In the genomic region with DNA sequence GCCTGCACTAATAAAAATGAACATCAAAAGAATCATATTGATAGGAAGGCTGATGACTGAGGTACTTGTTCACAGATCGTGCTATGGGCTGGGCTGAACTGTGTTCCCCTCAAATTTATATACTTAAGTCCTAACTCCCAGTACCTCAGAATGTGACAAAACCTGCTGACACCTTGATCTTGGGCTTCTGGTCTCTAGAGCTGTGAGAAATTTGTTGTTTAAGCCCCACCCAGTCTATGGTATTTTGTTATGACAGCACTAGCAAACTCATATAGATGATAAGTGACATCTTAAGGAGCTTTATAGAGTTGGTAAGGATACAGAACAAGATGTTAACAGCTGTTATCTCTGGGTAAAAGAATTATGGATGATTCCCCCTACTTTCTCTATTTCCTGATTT, we compare ENCODE assay signal across 20 cellular contexts. TPM values are rescaled to one million over a fixed set of nuclear protein-coding genes. Genes with fewer than 3 reads are reported as not detected.
DNase-seq lines count a peak whose midpoint lies in the region; ATAC-seq, FAIRE-seq and TF ChIP-seq lines count a peak whose summit lies in the region.
"Had no signal": no experiment of that assay in that cellular context is flagged by ENCODE, and none has a peak within 500 bp of the region (broad histone marks: within the 10 kb centered on the region; RNA-seq: fewer than 3 reads in every experiment).

No MANE protein-coding gene starts in this region.

- 62% methylated on average over 1 of the region's 1 CpG for WGBS in right cardiac atrium
- 96% methylated on average over 1 of the region's 1 CpG for WGBS in HepG2 (ENCODE audit: low lambda C conversion rate)

- no peak for TF ChIP-seq RAD21 in HepG2 (CRISPR knock-in tag; IDR thresholded peaks at IDR 0.05)

- H3K4me3 Mint-ChIP-seq in naive thymus-derived CD4-positive, alpha-beta T cell = no peak overlapping the region
- H3K4me3 Mint-ChIP-seq: activated T-helper 17 cell treated with anti-CD3 and anti-CD28 coated beads, Interleukin-2, amount 50 U/mL, for 72 hours; memory B cell; neural progenitor cell; T-helper 1 cell treated with Interleukin-12 subunit alpha and Interleukin-12 subunit beta and Interleukin-4 antibody, amounts not matched to agents 30 μg/mL and 1 μg/mL, for 36 hours had no signal

- H3K9me3 Mint-ChIP-seq in naive thymus-derived CD4-positive, alpha-beta T cell = no peaks in the 10 kb centered on the region
- H3K9me3 Mint-ChIP-seq: activated T-helper 17 cell treated with anti-CD3 and anti-CD28 coated beads, Interleukin-2, amount 50 U/mL, for 72 hours; memory B cell; neural progenitor cell; T-helper 1 cell treated with Interleukin-12 subunit alpha and Interleukin-12 subunit beta and Interleukin-4 antibody, amounts not matched to agents 30 μg/mL and 1 μg/mL, for 36 hours had no signal

- H3K27me3 Mint-ChIP-seq in naive thymus-derived CD4-positive, alpha-beta T cell = no peaks in the 10 kb centered on the region
- H3K27me3 Mint-ChIP-seq: activated T-helper 17 cell treated with anti-CD3 and anti-CD28 coated beads, Interleukin-2, amount 50 U/mL, for 72 hours; memory B cell had no signal

- H3K27ac ChIP-seq in left ventricle myocardium inferior (replicated peaks) (peak overlapping the region; percentile 71), right cardiac atrium (ENCODE audit: low read length) (no peak overlapping the region), epithelial cell of prostate (peak overlapping the region; percentile 44), upper lobe of right lung (no peak overlapping the region), HepG2 (ENCODE audit: extremely low read length, insufficient read depth, low read length) (no peak overlapping the region)
- H3K27ac ChIP-seq in naive thymus-derived CD4-positive, alpha-beta T cell (ENCODE audit: low read depth, low read length) = no peak overlapping the region
- H3K27ac ChIP-seq: body of pancreas, coronary artery, neural progenitor cell, thoracic aorta, WERI-Rb-1 had no signal

- no peak overlapping the region for H2AFZ ChIP-seq in HepG2 (ENCODE audit: low read length)
- H2AFZ ChIP-seq: neural progenitor cell had no signal

- no TSS peak for BruUV-seq in HepG2 (replicated peaks; lab: Mats Ljungman, UMichigan)

- intact Hi-C loops in left ventricle myocardium inferior (cut with micrococcal nuclease) = no loop called here
- intact Hi-C loops in right cardiac atrium (cut with DNase I) = no loop called here
- intact Hi-C loops in naive thymus-derived CD4-positive, alpha-beta T cell (cut with micrococcal nuclease) = no loop called here
- intact Hi-C loops in upper lobe of right lung (cut with DNase I) = loop anchor here (5.0 kb wide), 1 partner anchor 483 kb away; no protein-coding TSS in a partner anchor
- intact Hi-C loops in HepG2 (cut with micrococcal nuclease; ENCODE audit: unreplicated experiment) = no loop called here

- H3K9ac ChIP-seq in HepG2 (ENCODE audit: insufficient read depth, low read depth, low read length) = no peak overlapping the region
- H3K9ac ChIP-seq: neural progenitor cell had no signal

- H3K4me1 ChIP-seq in left ventricle myocardium inferior (peaks cover 88% of the 10 kb centered on the region), right cardiac atrium (ENCODE audit: control insufficient read depth, insufficient read depth, low read length) (peaks cover 11% of the 10 kb centered on the region), upper lobe of right lung (peaks cover 34% of the 10 kb centered on the region), HepG2 (ENCODE audit: insufficient read depth, low read length) (peaks cover 22% of the 10 kb centered on the region)
- H3K4me1 ChIP-seq in naive thymus-derived CD4-positive, alpha-beta T cell (ENCODE audit: control insufficient read depth in 2 of 2, insufficient read depth in 2 of 2, low read length in 2 of 2) = peaks cover 11 to 17% of the 10 kb centered on the region in 2 donors
- H3K4me1 ChIP-seq: neural progenitor cell had no signal

- no peak overlapping the region for H3K4me2 ChIP-seq in HepG2 (ENCODE audit: low read depth, low read length)
- H3K4me2 ChIP-seq: neural progenitor cell had no signal

- DNase-seq in left ventricle myocardium inferior = no peak
- no peak for DNase-seq in right cardiac atrium
- DNase-seq in epithelial cell of prostate (ENCODE audit: low read depth, low spot score) = no peak
- DNase-seq in naive thymus-derived CD4-positive, alpha-beta T cell = no peak
- DNase-seq in upper lobe of right lung = no peak
- no peak for DNase-seq in HepG2 (ENCODE audit: low spot score)
- DNase-seq: body of pancreas, foreskin melanocyte, NCI-H1436 treated with DMSO at 0.1 percent for 48 hours, NCI-H2227 treated with DMSO at 0.1 percent for 48 hours, NCI-H774, WERI-Rb-1 had no signal

- no peak for FAIRE-seq in HepG2 (lab: Jason Lieb, UNC)

- TF ChIP-seq POLR2A in HepG2 (IDR thresholded peaks at IDR 0.05; ENCODE audit: insufficient read depth in 1 of 2, low read depth in 2 of 2, low read length in 2 of 2) = no peak

- no peak for TF ChIP-seq CTCF in left ventricle myocardium inferior (IDR thresholded peaks at IDR 0.05; ENCODE audit: borderline replicate concordance)
- TF ChIP-seq CTCF in upper lobe of right lung (IDR thresholded peaks at IDR 0.05) = no peak
- TF ChIP-seq CTCF in HepG2 (CRISPR knock-in tag; IDR thresholded peaks at IDR 0.05) = no peak

- peaks cover 81% of the 10 kb centered on the region for H3K79me2 ChIP-seq in HepG2 (ENCODE audit: insufficient read depth, low read length)

- H3K36me3 ChIP-seq in left ventricle myocardium inferior (peaks cover 23% of the 10 kb centered on the region), upper lobe of right lung (peaks cover 26% of the 10 kb centered on the region), HepG2 (replicated peaks in 1 of 2; ENCODE audit: control insufficient read depth in 1 of 2, insufficient read depth in 2 of 2, low read length in 2 of 2) (peaks cover 32 to 59% of the 10 kb centered on the region in 2 experiments)
- peaks cover 0 to 31% (median 3%) of the 10 kb centered on the region in 3 experiments for H3K36me3 ChIP-seq in naive thymus-derived CD4-positive, alpha-beta T cell (ENCODE audit: control insufficient read depth in 2 of 3, insufficient read depth in 3 of 3, low read length in 3 of 3)

- peaks cover 52% of the 10 kb centered on the region for H4K20me1 ChIP-seq in HepG2 (ENCODE audit: insufficient read depth, low read length)

- POLR2A ChIA-PET in naive thymus-derived CD4-positive, alpha-beta T cell (lab: Charles Lee) = interaction anchor here (1.0 to 1.3 kb wide), 3 partner anchors 11 to 16 kb away, joined by 3 to 4 read pairs (median 3); no protein-coding TSS in a partner anchor
- POLR2A ChIA-PET in HepG2 (lab: Yijun Ruan, JAX) = interaction anchor here (0.9 to 2.7 kb wide), 3 partner anchors 13 to 16 kb away, joined by 3 to 8 read pairs (median 3); no protein-coding TSS in a partner anchor

- ATAC-seq in right cardiac atrium = no peak
- no peak for ATAC-seq in naive thymus-derived CD4-positive, alpha-beta T cell
- peak; percentile 44 for ATAC-seq in upper lobe of right lung
- ATAC-seq in SK-N-SH treated with all-trans-retinoic acid at 6 μM for 48 hours = no peak
- no peak for ATAC-seq in HG03354 (IDR thresholded peaks at IDR 0.05; ENCODE audit: poor library complexity, severe bottlenecking, unreplicated experiment)
- ATAC-seq in HepG2 = no peak
- ATAC-seq: activated T-helper 17 cell treated with anti-CD3 and anti-CD28 coated beads, Interleukin-2, amount 50 U/mL, for 72 hours; body of pancreas had no signal

- peaks cover 0 to 20% (median 13%) of the 10 kb centered on the region in 5 donors for H3K36me3 Mint-ChIP-seq in naive thymus-derived CD4-positive, alpha-beta T cell

- H3K4me1 Mint-ChIP-seq in naive thymus-derived CD4-positive, alpha-beta T cell = peaks cover 30 to 68% (median 55%) of the 10 kb centered on the region in 7 donors
- H3K4me1 Mint-ChIP-seq: neural progenitor cell had no signal

- no peak overlapping the region for H3K4me3 ChIP-seq in left ventricle myocardium inferior
- H3K4me3 ChIP-seq in right cardiac atrium (ENCODE audit: low read length) = no peak overlapping the region
- no peak overlapping the region for H3K4me3 ChIP-seq in naive thymus-derived CD4-positive, alpha-beta T cell (ENCODE audit: low read length)
- H3K4me3 ChIP-seq in upper lobe of right lung = no peak overlapping the region
- no peak overlapping the region for H3K4me3 ChIP-seq in HepG2 (replicated peaks in 1 of 3; ENCODE audit: insufficient read depth in 1 of 3, low read depth in 2 of 3, low read length in 3 of 3)
- H3K4me3 ChIP-seq: body of pancreas, coronary artery, neural progenitor cell, thoracic aorta had no signal

- peak overlapping the region in 8 of 9 donors; percentile 17 to 83 (median 50) for H3K27ac Mint-ChIP-seq in naive thymus-derived CD4-positive, alpha-beta T cell
- H3K27ac Mint-ChIP-seq: memory B cell; neural progenitor cell; T-helper 1 cell treated with Interleukin-12 subunit alpha and Interleukin-12 subunit beta and Interleukin-4 antibody, amounts not matched to agents 30 μg/mL and 1 μg/mL, for 36 hours had no signal

- H3K27me3 ChIP-seq in left ventricle myocardium inferior (ENCODE audit: low read depth) = no peaks in the 10 kb centered on the region
- no peaks in the 10 kb centered on the region for H3K27me3 ChIP-seq in right cardiac atrium (ENCODE audit: control insufficient read depth, insufficient read depth)
- no peaks in the 10 kb centered on the region for H3K27me3 ChIP-seq in naive thymus-derived CD4-positive, alpha-beta T cell (ENCODE audit: control insufficient read depth in 2 of 2, insufficient read depth in 2 of 2, low read length in 2 of 2)
- no peaks in the 10 kb centered on the region for H3K27me3 ChIP-seq in upper lobe of right lung
- no peaks in the 10 kb centered on the region for H3K27me3 ChIP-seq in HepG2 (ENCODE audit: control insufficient read depth in 1 of 2, insufficient read depth in 2 of 2, low read length in 2 of 2)
- H3K27me3 ChIP-seq: body of pancreas, neural progenitor cell had no signal

- in situ Hi-C loops in HepG2 (cut with HindIII; ENCODE audit: extremely low pct_ligation_motif_present, low pct_unique_long_range_greater_than_20kb) = no loop called here

- no peak for TF ChIP-seq EP300 in HepG2 (IDR thresholded peaks at IDR 0.05; ENCODE audit: low read depth in 2 of 2, low read length in 2 of 2)
- no peak for TF ChIP-seq EP300 in HepG2 (CRISPR knock-in tag; IDR thresholded peaks at IDR 0.05; ENCODE audit: borderline replicate concordance)

- H3K9me3 ChIP-seq in left ventricle myocardium inferior (replicated peaks) (no peaks in the 10 kb centered on the region), right cardiac atrium (ENCODE audit: control insufficient read depth, low read length) (no peaks in the 10 kb centered on the region), upper lobe of right lung (no peaks in the 10 kb centered on the region), HepG2 (ENCODE audit: low read length) (no peaks in the 10 kb centered on the region)
- no peaks in the 10 kb centered on the region for H3K9me3 ChIP-seq in naive thymus-derived CD4-positive, alpha-beta T cell (ENCODE audit: control insufficient read depth in 2 of 3, low read length in 3 of 3)
- H3K9me3 ChIP-seq: body of pancreas, thoracic aorta had no signal

- CTCF ChIA-PET in naive thymus-derived CD4-positive, alpha-beta T cell (lab: Charles Lee) = interaction anchor here (1.6 kb wide), 1 partner anchor 21 kb away, joined by 6 read pairs; no protein-coding TSS in a partner anchor
- CTCF ChIA-PET in HepG2 (lab: Yijun Ruan, JAX; ENCODE audit: low intra/inter-chr PET ratio, low total read pairs) = no interaction called here

RNA-seq across cellular contexts. Expression of a gene that starts 13.8 kb away (rescaled TPM):
- total RNA-seq in left ventricle myocardium inferior (77.1 TPM), right cardiac atrium (100 to 1,000 TPM in 1 of 4 donors, 10 to 100 TPM in 3; 86.8 to 120 (median 91.9) TPM), upper lobe of right lung (83.2 TPM), HepG2 (2016; rRNA removed; fragmentation: Illumina TruSeq; extraction: Trizol) (81.3 and 85.1 TPM in 2 replicates)
- polyA plus RNA-seq in right cardiac atrium (86.0 TPM), HepG2 (2011; rRNA removed) (102 and 132 TPM in 2 replicates)
- 100 to 1,000 TPM; 131 to 167 (median 140) TPM for total RNA-seq in naive thymus-derived CD4-positive, alpha-beta T cell
- polyA plus RNA-seq in naive thymus-derived CD4-positive, alpha-beta T cell = 100 to 1,000 TPM; 128 to 134 TPM
- 39.8 and 41.0 TPM in 2 replicates for total RNA-seq in HepG2 (2016; cell fraction: cytosol; rRNA removed; fragmentation: Illumina TruSeq; extraction: Trizol; ENCODE audit: low read depth)
- 75.7 and 82.4 TPM in 2 replicates for total RNA-seq in HepG2 (2016; cell fraction: insoluble cytoplasmic fraction; rRNA removed; fragmentation: Illumina TruSeq; extraction: Trizol)
- total RNA-seq in HepG2 (2016; cell fraction: membrane; rRNA removed; fragmentation: Illumina TruSeq; extraction: Trizol) = 77.9 and 85.1 TPM in 2 replicates
- total RNA-seq in HepG2 (2016; cell fraction: nucleus; rRNA removed; fragmentation: Illumina TruSeq; extraction: Trizol) = 90.9 and 96.1 TPM in 2 replicates
- polyA plus RNA-seq in HepG2 (2011; cell fraction: cytosol; rRNA removed) = 86.6 and 115 TPM in 2 replicates
- polyA plus RNA-seq in HepG2 (2011; cell fraction: nucleus; rRNA removed) = 112 and 127 TPM in 2 replicates
- polyA plus RNA-seq in HepG2 (2012) = 131 and 175 TPM in 2 replicates
- 88.5 and 88.7 TPM in 2 replicates for polyA plus RNA-seq in HepG2 (2016; cell fraction: cytosol; fragmentation: Illumina TruSeq; extraction: Trizol; ENCODE audit: low read depth)
- 203 and 260 TPM in 2 replicates for polyA plus RNA-seq in HepG2 (2016; cell fraction: insoluble cytoplasmic fraction; fragmentation: Illumina TruSeq; extraction: Trizol; ENCODE audit: low read depth)
- 179 and 185 TPM in 2 replicates for polyA plus RNA-seq in HepG2 (2016; cell fraction: membrane; fragmentation: Illumina TruSeq; extraction: Trizol; ENCODE audit: low read depth)
- 152 and 171 TPM in 2 replicates for polyA plus RNA-seq in HepG2 (2016; cell fraction: nucleus; fragmentation: Illumina TruSeq; extraction: Trizol; ENCODE audit: insufficient read depth, low read depth)
- 54.3 and 62.1 TPM in 2 replicates for polyA minus RNA-seq in HepG2 (2011; rRNA and poly(A)+ RNA removed; ENCODE audit: low replicate concordance)
- 50.5 and 51.3 TPM in 2 replicates for polyA minus RNA-seq in HepG2 (2011; cell fraction: cytosol; rRNA and poly(A)+ RNA removed)
- 273 and 299 TPM in 2 replicates for polyA minus RNA-seq in HepG2 (2011; cell fraction: nucleus; rRNA and poly(A)+ RNA removed)

RNA-seq across cellular contexts. Expression of a gene that starts 54.4 kb away (rescaled TPM):
- 17.3 TPM for total RNA-seq in left ventricle myocardium inferior
- total RNA-seq in right cardiac atrium = 10 to 100 TPM; 19.3 to 25.2 (median 21.6) TPM
- 26.8 TPM for polyA plus RNA-seq in right cardiac atrium
- 10 to 100 TPM; 16.0 to 27.6 (median 20.8) TPM for total RNA-seq in naive thymus-derived CD4-positive, alpha-beta T cell
- polyA plus RNA-seq in naive thymus-derived CD4-positive, alpha-beta T cell = 10 to 100 TPM; 18.1 to 29.3 TPM
- 31.3 TPM for total RNA-seq in upper lobe of right lung
- 21.4 and 30.5 TPM in 2 replicates for total RNA-seq in HepG2 (2016; rRNA removed; fragmentation: Illumina TruSeq; extraction: Trizol)
- total RNA-seq in HepG2 (2016; cell fraction: cytosol; rRNA removed; fragmentation: Illumina TruSeq; extraction: Trizol; ENCODE audit: low read depth) = 17.9 and 19.8 TPM in 2 replicates
- 16.4 and 29.4 TPM in 2 replicates for total RNA-seq in HepG2 (2016; cell fraction: insoluble cytoplasmic fraction; rRNA removed; fragmentation: Illumina TruSeq; extraction: Trizol)
- total RNA-seq in HepG2 (2016; cell fraction: membrane; rRNA removed; fragmentation: Illumina TruSeq; extraction: Trizol) = 40.2 and 46.0 TPM in 2 replicates
- 19.8 and 24.1 TPM in 2 replicates for total RNA-seq in HepG2 (2016; cell fraction: nucleus; rRNA removed; fragmentation: Illumina TruSeq; extraction: Trizol)
- polyA plus RNA-seq in HepG2 (2011; rRNA removed) = 93.9 and 105 TPM in 2 replicates
- polyA plus RNA-seq in HepG2 (2011; cell fraction: cytosol; rRNA removed) = 58.6 and 81.5 TPM in 2 replicates
- polyA plus RNA-seq in HepG2 (2011; cell fraction: nucleus; rRNA removed) = 45.3 and 46.9 TPM in 2 replicates
- polyA plus RNA-seq in HepG2 (2012) = 29.0 and 44.1 TPM in 2 replicates
- polyA plus RNA-seq in HepG2 (2016; cell fraction: cytosol; fragmentation: Illumina TruSeq; extraction: Trizol; ENCODE audit: low read depth) = 31.6 and 35.7 TPM in 2 replicates
- polyA plus RNA-seq in HepG2 (2016; cell fraction: insoluble cytoplasmic fraction; fragmentation: Illumina TruSeq; extraction: Trizol; ENCODE audit: low read depth) = 33.1 and 37.1 TPM in 2 replicates
- 65.7 and 67.3 TPM in 2 replicates for polyA plus RNA-seq in HepG2 (2016; cell fraction: membrane; fragmentation: Illumina TruSeq; extraction: Trizol; ENCODE audit: low read depth)
- 60.4 and 64.9 TPM in 2 replicates for polyA plus RNA-seq in HepG2 (2016; cell fraction: nucleus; fragmentation: Illumina TruSeq; extraction: Trizol; ENCODE audit: insufficient read depth, low read depth)
- 171 and 190 TPM in 2 replicates for polyA minus RNA-seq in HepG2 (2011; rRNA and poly(A)+ RNA removed; ENCODE audit: low replicate concordance)
- polyA minus RNA-seq in HepG2 (2011; cell fraction: cytosol; rRNA and poly(A)+ RNA removed) = 44.9 and 49.0 TPM in 2 replicates
- polyA minus RNA-seq in HepG2 (2011; cell fraction: nucleus; rRNA and poly(A)+ RNA removed) = 12.5 and 14.5 TPM in 2 replicates

Comparison
In these comparisons a context has a peak if more than half of its experiments do, and no peak if none do; other contexts are left out.
1. H3K27ac ChIP-seq: peak in left ventricle myocardium inferior (single experiment) and epithelial cell of prostate (single experiment); none in right cardiac atrium (single experiment), naive thymus-derived CD4-positive, alpha-beta T cell (single experiment), upper lobe of right lung (single experiment) and HepG2 (single experiment).